In genomic region chr3:56928379-56929068, GRCh38 we compare ENCODE assay signal across 10 cellular contexts.
A peak's percentile ranks its signal among the peaks of the same experiment; 100 is the strongest.
DNase-seq lines count a peak whose midpoint lies in the region; ATAC-seq and TF ChIP-seq lines count a peak whose summit lies in the region.
"Had no signal": no experiment of that assay in that cellular context is flagged by ENCODE, and none has a peak within 500 bp of the region (broad histone marks: within the 10 kb centered on the region; RNA-seq: fewer than 3 reads in every experiment).

No MANE protein-coding gene starts in this region.

- no peaks in the 10 kb centered on the region for H3K9me3 ChIP-seq in CD4-positive, alpha-beta memory T cell (ENCODE audit: control insufficient read depth in 1 of 2, low read length in 2 of 2)
- no peaks in the 10 kb centered on the region for H3K9me3 ChIP-seq in left lung

- peak; percentile 35 for ATAC-seq in activated CD8-positive, alpha-beta T cell treated with anti-CD3 and anti-CD28 coated beads, Interleukin-2, amount 10 ng/mL, durations not matched to agents 7 days and 5 days
- peak; percentile 63 for ATAC-seq in left lung

- H3K27ac ChIP-seq in CD4-positive, alpha-beta memory T cell (ENCODE audit: low read depth, low read length), result peak overlapping the region; percentile 40
- peak overlapping the region in 1 of 2 donors; percentile 30 for H3K27ac ChIP-seq in left lung
- no peak overlapping the region for H3K27ac ChIP-seq in RWPE1

- no peak for TF ChIP-seq CTCF in left lung (IDR thresholded peaks at IDR 0.05)
- TF ChIP-seq CTCF in RWPE1 (conservative IDR thresholded peaks at IDR 0.05; ENCODE audit: low read depth), result no peak

- no peak overlapping the region for H3K4me3 ChIP-seq in CD4-positive, alpha-beta memory T cell (ENCODE audit: low read length in 2 of 2)
- H3K4me3 ChIP-seq in left lung, result no peak overlapping the region

- POLR2A ChIA-PET in CD4-positive, alpha-beta memory T cell (lab: Charles Lee; ENCODE audit: partially characterized antibody), result interaction anchor here (0.7 to 7.9 kb wide), 20 partner anchors 9 to 246 kb away, joined by 3 to 172 read pairs (median 4); partner anchors contain the start of genes ARHGEF3 and TASOR
- POLR2A ChIA-PET in activated CD8-positive, alpha-beta T cell treated with anti-CD3 and anti-CD28 coated beads, Interleukin-2, amount 10 ng/mL, durations not matched to agents 7 days and 5 days (lab: Charles Lee), result interaction anchor here (1.0 to 1.7 kb wide), 4 partner anchors 11 to 235 kb away, joined by 3 to 11 read pairs (median 6); partner anchors contain the start of gene ARHGEF3
- POLR2A ChIA-PET in RWPE1 (lab: Yijun Ruan, JAX; ENCODE audit: low non-redundant PET), result no interaction called here

- H3K36me3 Mint-ChIP-seq in CD4-positive, alpha-beta memory T cell, result no peaks in the 10 kb centered on the region
- H3K36me3 Mint-ChIP-seq in activated CD8-positive, alpha-beta T cell treated with anti-CD3 and anti-CD28 coated beads, Interleukin-2, amount 10 ng/mL, durations not matched to agents 7 days and 5 days (ENCODE audit: low read depth), result peaks cover 4% of the 10 kb centered on the region
- H3K36me3 Mint-ChIP-seq in T-helper 2 cell treated with Interferon-gamma antibody and Interleukin-4, amounts not matched to agents 5 μg/mL and 100 μg/mL, for 36 hours (ENCODE audit: low read depth), result peaks cover 4% of the 10 kb centered on the region

- H3K4me3 Mint-ChIP-seq in CD4-positive, alpha-beta memory T cell, result peak overlapping the region in 7 of 8 donors; percentile 37 to 82 (median 67)
- H3K4me3 Mint-ChIP-seq in activated CD8-positive, alpha-beta T cell treated with anti-CD3 and anti-CD28 coated beads, Interleukin-2, amount 10 ng/mL, durations not matched to agents 7 days and 5 days, result no peak overlapping the region
- no peak overlapping the region for H3K4me3 Mint-ChIP-seq in T-helper 2 cell treated with Interferon-gamma antibody and Interleukin-4, amounts not matched to agents 5 μg/mL and 100 μg/mL, for 36 hours

- H3K9me3 Mint-ChIP-seq in CD4-positive, alpha-beta memory T cell, result peaks cover 0 to 7% (median under 1%) of the 10 kb centered on the region in 8 donors
- peaks cover 1% of the 10 kb centered on the region for H3K9me3 Mint-ChIP-seq in activated CD8-positive, alpha-beta T cell treated with anti-CD3 and anti-CD28 coated beads, Interleukin-2, amount 10 ng/mL, durations not matched to agents 7 days and 5 days (ENCODE audit: insufficient read depth)
- H3K9me3 Mint-ChIP-seq in T-helper 2 cell treated with Interferon-gamma antibody and Interleukin-4, amounts not matched to agents 5 μg/mL and 100 μg/mL, for 36 hours, result peaks cover 10% of the 10 kb centered on the region

- no peaks in the 10 kb centered on the region for H3K36me3 ChIP-seq in CD4-positive, alpha-beta memory T cell (ENCODE audit: insufficient read depth, low read length)
- H3K36me3 ChIP-seq in left lung, result no peaks in the 10 kb centered on the region

- no peaks in the 10 kb centered on the region for H3K27me3 Mint-ChIP-seq in CD4-positive, alpha-beta memory T cell
- H3K27me3 Mint-ChIP-seq in activated CD8-positive, alpha-beta T cell treated with anti-CD3 and anti-CD28 coated beads, Interleukin-2, amount 10 ng/mL, durations not matched to agents 7 days and 5 days (ENCODE audit: low read depth), result no peaks in the 10 kb centered on the region
- H3K27me3 Mint-ChIP-seq in T-helper 2 cell treated with Interferon-gamma antibody and Interleukin-4, amounts not matched to agents 5 μg/mL and 100 μg/mL, for 36 hours (ENCODE audit: low read depth), result no peaks in the 10 kb centered on the region

- intact Hi-C loops in CD4-positive, alpha-beta memory T cell (cut with micrococcal nuclease), result loop anchor here (1.0 kb wide), 1 partner anchor 12 kb away; no protein-coding TSS in a partner anchor
- intact Hi-C loops in left lung (cut with DNase I), result no loop called here

- peak; percentile 51 to 69 (median 58) for DNase-seq in CD4-positive, alpha-beta memory T cell
- DNase-seq in LHCN-M2 (ENCODE audit: low read depth), result peak; percentile 28
- peak; percentile 49 for DNase-seq in activated CD8-positive, alpha-beta T cell treated with anti-CD3 and anti-CD28 coated beads, Interleukin-2, amount 10 ng/mL, durations not matched to agents 7 days and 5 days
- DNase-seq in left lung, result no peak
- no peak for DNase-seq in cerebellar nuclear complex (lab: John Stamatoyannopoulos, UW)
- DNase-seq in NCI-H2171 treated with DMSO at 0.1 percent for 48 hours (lab: John Stamatoyannopoulos, UW), result no peak
- no peak for DNase-seq in RWPE1 (ENCODE audit: low spot score)
- no peak for DNase-seq in T-helper 2 cell treated with Interferon-gamma antibody and Interleukin-4, amounts not matched to agents 5 μg/mL and 100 μg/mL, for 36 hours (ENCODE audit: low spot score)
- DNase-seq: H7, NCI-H2029 had no signal

- CTCF ChIA-PET in CD4-positive, alpha-beta memory T cell (lab: Charles Lee; ENCODE audit: partially characterized antibody), result interaction anchor here (1.0 to 2.7 kb wide), 7 partner anchors 12 to 225 kb away, joined by 3 to 16 read pairs (median 5); no protein-coding TSS in a partner anchor
- CTCF ChIA-PET in activated CD8-positive, alpha-beta T cell treated with anti-CD3 and anti-CD28 coated beads, Interleukin-2, amount 10 ng/mL, durations not matched to agents 7 days and 5 days (lab: Charles Lee), result interaction anchor here (1.6 to 6.7 kb wide), 3 partner anchors 12 to 129 kb away, joined by 6 to 38 read pairs (median 32); no protein-coding TSS in a partner anchor
- CTCF ChIA-PET in RWPE1 (lab: Yijun Ruan, JAX), result no interaction called here

- no peaks in the 10 kb centered on the region for H3K27me3 ChIP-seq in CD4-positive, alpha-beta memory T cell (ENCODE audit: insufficient read depth, low read length)
- no peaks in the 10 kb centered on the region for H3K27me3 ChIP-seq in left lung

- peak overlapping the region; percentile 94 to 97 (median 95) for H3K27ac Mint-ChIP-seq in CD4-positive, alpha-beta memory T cell
- H3K27ac Mint-ChIP-seq in activated CD8-positive, alpha-beta T cell treated with anti-CD3 and anti-CD28 coated beads, Interleukin-2, amount 10 ng/mL, durations not matched to agents 7 days and 5 days, result peak overlapping the region; percentile 73
- no peak overlapping the region for H3K27ac Mint-ChIP-seq in T-helper 2 cell treated with Interferon-gamma antibody and Interleukin-4, amounts not matched to agents 5 μg/mL and 100 μg/mL, for 36 hours

- H3K4me1 Mint-ChIP-seq in CD4-positive, alpha-beta memory T cell, result peaks cover 51 to 88% (median 70%) of the 10 kb centered on the region in 4 donors
- H3K4me1 Mint-ChIP-seq in activated CD8-positive, alpha-beta T cell treated with anti-CD3 and anti-CD28 coated beads, Interleukin-2, amount 10 ng/mL, durations not matched to agents 7 days and 5 days (ENCODE audit: low read depth), result peaks cover 76% of the 10 kb centered on the region
- peaks cover 56% of the 10 kb centered on the region for H3K4me1 Mint-ChIP-seq in T-helper 2 cell treated with Interferon-gamma antibody and Interleukin-4, amounts not matched to agents 5 μg/mL and 100 μg/mL, for 36 hours (ENCODE audit: low read depth)

- H3K4me1 ChIP-seq in CD4-positive, alpha-beta memory T cell (ENCODE audit: insufficient read depth, low read length), result peaks cover 74% of the 10 kb centered on the region
- H3K4me1 ChIP-seq in left lung, result peaks cover 8 to 34% of the 10 kb centered on the region in 2 donors

Comparison
In these comparisons a context has a peak if more than half of its experiments do, and no peak if none do; other contexts are left out.
1. DNase-seq: peak in CD4-positive, alpha-beta memory T cell (5 of 5), LHCN-M2 (single experiment) and activated CD8-positive, alpha-beta T cell treated with anti-CD3 and anti-CD28 coated beads, Interleukin-2, amount 10 ng/mL, durations not matched to agents 7 days and 5 days (single experiment); none in left lung (0 of 2), cerebellar nuclear complex (0 of 2), NCI-H2171 treated with DMSO at 0.1 percent for 48 hours (single experiment), RWPE1 (single experiment) and T-helper 2 cell treated with Interferon-gamma antibody and Interleukin-4, amounts not matched to agents 5 μg/mL and 100 μg/mL, for 36 hours (single experiment).
2. H3K4me3 Mint-ChIP-seq: peak in CD4-positive, alpha-beta memory T cell (7 of 8); none in activated CD8-positive, alpha-beta T cell treated with anti-CD3 and anti-CD28 coated beads, Interleukin-2, amount 10 ng/mL, durations not matched to agents 7 days and 5 days (single experiment) and T-helper 2 cell treated with Interferon-gamma antibody and Interleukin-4, amounts not matched to agents 5 μg/mL and 100 μg/mL, for 36 hours (single experiment).